Comparison of ENCODE assay signal across 19 cellular contexts in the genomic region with DNA sequence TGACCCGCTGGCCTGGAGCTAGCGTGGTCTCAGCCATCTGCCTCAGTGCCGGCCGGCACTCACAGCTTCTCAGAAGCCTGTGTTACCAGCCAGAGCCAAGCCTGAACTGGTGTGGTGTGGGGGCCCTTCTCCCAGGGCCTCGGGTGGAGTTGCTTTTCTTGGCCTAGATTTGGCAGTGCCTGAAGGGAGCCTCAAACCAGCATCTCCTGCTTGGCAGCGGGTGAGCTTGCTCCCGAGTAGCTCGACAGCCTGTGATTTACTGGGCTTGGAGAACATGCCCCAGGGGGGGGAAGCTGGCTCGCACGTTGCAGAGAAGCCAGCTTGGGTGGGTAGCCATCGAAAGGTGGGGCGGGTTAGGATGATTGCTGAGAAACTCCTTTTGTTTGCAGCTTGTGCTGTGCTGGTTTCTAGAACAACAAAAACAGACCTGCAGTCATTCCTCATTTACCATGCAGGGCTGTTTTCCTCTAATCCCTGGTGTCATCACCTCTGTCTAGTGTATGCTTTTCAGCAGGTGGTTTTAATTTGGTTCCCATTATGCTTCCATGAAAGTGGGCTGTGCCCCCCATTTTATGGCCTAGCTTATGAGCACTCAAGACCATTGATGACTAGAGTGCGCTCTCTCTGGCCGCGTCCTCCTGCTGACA. TPM values are rescaled to one million over a fixed set of nuclear protein-coding genes. Genes with fewer than 3 reads are reported as not detected.
DNase-seq lines count a peak whose midpoint lies in the region; ATAC-seq, FAIRE-seq and TF ChIP-seq lines count a peak whose summit lies in the region.
"Had no signal": no experiment of that assay in that cellular context is flagged by ENCODE, and none has a peak within 500 bp of the region (broad histone marks: within the 10 kb centered on the region; RNA-seq: fewer than 3 reads in every experiment).

No MANE protein-coding gene starts in this region.

- H3K4me3 Mint-ChIP-seq in MCF 10A (ENCODE audit: unreplicated experiment), result no peak overlapping the region
- H3K4me3 Mint-ChIP-seq: activated naive CD8-positive, alpha-beta T cell treated with anti-CD3 and anti-CD28 coated beads, Interleukin-2, amount 10 ng/mL, durations not matched to agents 7 days and 5 days; CD14-positive monocyte had no signal

- no peak for FAIRE-seq in GM12891 (lab: Jason Lieb, UNC)

- H3K36me3 ChIP-seq in NT2/D1 (ENCODE audit: insufficient read depth, insufficient read length, low read length), result peaks cover 43% of the 10 kb centered on the region

- DNase-seq in NCI-H1092 treated with DMSO at 0.1 percent for 48 hours (lab: John Stamatoyannopoulos, UW) (peak; percentile 58), NT2/D1 (ENCODE audit: low read depth, low spot score) (no peak), fibroblast of the conjunctiva (ENCODE audit: low read depth) (peak; percentile 32), MCF 10A (ENCODE audit: unreplicated experiment) (no peak), GM12891 (ENCODE audit: insufficient read length, low spot score) (no peak)
- DNase-seq: activated naive CD8-positive, alpha-beta T cell treated with anti-CD3 and anti-CD28 coated beads, Interleukin-2, amount 10 ng/mL, durations not matched to agents 7 days and 5 days; GF-D8; MG63; midbrain; NCI-H524; SHP77 had no signal

- no TSS peak for BruUV-seq in MCF 10A (replicated peaks; lab: Mats Ljungman, UMichigan)

- peak overlapping the region; percentile 13 for H3K9ac ChIP-seq in NT2/D1 (ENCODE audit: insufficient read length, low read depth)

- POLR2A ChIA-PET in MCF 10A (lab: Yijun Ruan, JAX), result interaction anchor here (0.7 kb wide), 1 partner anchor 1275 kb away, joined by 3 read pairs; no protein-coding TSS in a partner anchor

- no peak for ATAC-seq in HG03139 (IDR thresholded peaks at IDR 0.05; ENCODE audit: unreplicated experiment)
- no peak for ATAC-seq in GM21737 (IDR thresholded peaks at IDR 0.05; ENCODE audit: unreplicated experiment)

- peaks cover 11% of the 10 kb centered on the region for H3K4me1 Mint-ChIP-seq in MCF 10A (ENCODE audit: insufficient read depth, unreplicated experiment)
- H3K4me1 Mint-ChIP-seq: CD14-positive monocyte had no signal

- intact Hi-C loops in MCF 10A (cut with micrococcal nuclease), result no loop called here

- H3K4me1 ChIP-seq in NT2/D1 (ENCODE audit: insufficient read depth, insufficient read length), result peaks cover 15% of the 10 kb centered on the region
- H3K4me1 ChIP-seq: HAP-1 had no signal

- no peak overlapping the region for H3K27ac Mint-ChIP-seq in MCF 10A (ENCODE audit: low read depth, unreplicated experiment)
- H3K27ac Mint-ChIP-seq: activated naive CD8-positive, alpha-beta T cell treated with anti-CD3 and anti-CD28 coated beads, Interleukin-2, amount 10 ng/mL, durations not matched to agents 7 days and 5 days; CD14-positive monocyte had no signal

- no peaks in the 10 kb centered on the region for H3K9me3 ChIP-seq in NT2/D1 (ENCODE audit: insufficient read depth, low read length)
- H3K9me3 ChIP-seq: HAP-1, MG63 had no signal

- TF ChIP-seq POLR2A in GM12891 (IDR thresholded peaks at IDR 0.05; ENCODE audit: low read depth, low read length), result no peak

- H3K9me3 Mint-ChIP-seq in MCF 10A (ENCODE audit: unreplicated experiment), result no peaks in the 10 kb centered on the region
- H3K9me3 Mint-ChIP-seq: activated naive CD8-positive, alpha-beta T cell treated with anti-CD3 and anti-CD28 coated beads, Interleukin-2, amount 10 ng/mL, durations not matched to agents 7 days and 5 days; CD14-positive monocyte had no signal

- no peak overlapping the region for H3K4me3 ChIP-seq in NT2/D1 (ENCODE audit: insufficient read length, low read depth)
- H3K4me3 ChIP-seq in skin epidermis, result no peak overlapping the region
- H3K4me3 ChIP-seq: coronary artery, HAP-1, MG63 had no signal

- no peaks in the 10 kb centered on the region for H3K27me3 ChIP-seq in NT2/D1 (ENCODE audit: insufficient read depth, insufficient read length)
- H3K27me3 ChIP-seq: MG63 had no signal

- no peak for TF ChIP-seq CTCF in MCF 10A (IDR thresholded peaks at IDR 0.05; ENCODE audit: unreplicated experiment)

- CTCF ChIA-PET in MCF 10A (lab: Yijun Ruan, JAX), result interaction anchor here (1.4 kb wide), 1 partner anchor 12 kb away, joined by 4 read pairs; no protein-coding TSS in a partner anchor

- peak overlapping the region in 20 of 21 experiments; percentile 3 to 83 (median 66) for H3K27ac ChIP-seq in skin epidermis
- H3K27ac ChIP-seq: coronary artery had no signal

- no peaks in the 10 kb centered on the region for H3K27me3 Mint-ChIP-seq in MCF 10A (ENCODE audit: insufficient read depth, unreplicated experiment)
- H3K27me3 Mint-ChIP-seq: activated naive CD8-positive, alpha-beta T cell treated with anti-CD3 and anti-CD28 coated beads, Interleukin-2, amount 10 ng/mL, durations not matched to agents 7 days and 5 days had no signal

- peaks cover 33% of the 10 kb centered on the region for H3K36me3 Mint-ChIP-seq in MCF 10A (ENCODE audit: insufficient read depth, unreplicated experiment)

TF ChIP-seq in GM12891, 5 proteins besides CTCF, POLR2A, EP300 and RAD21:
- TF ChIP-seq POU2F2 (IDR thresholded peaks at IDR 0.05; ENCODE audit: low read depth, low read length) (no peak), POLR2AphosphoS5 (IDR thresholded peaks at IDR 0.05; ENCODE audit: low read depth, low read length) (no peak), PAX5 (IDR thresholded peaks at IDR 0.05; ENCODE audit: insufficient read depth, low read length, severe bottlenecking) (no peak), SPI1 (IDR thresholded peaks at IDR 0.05; ENCODE audit: low read depth, low read length) (no peak), TAF1 (IDR thresholded peaks at IDR 0.05; ENCODE audit: low read depth, low read length) (no peak)

RNA-seq across cellular contexts. Expression of a gene that starts 42.2 kb away (rescaled TPM):
- 66.8 and 76.2 TPM in 2 replicates for total RNA-seq in MCF 10A (2022)
- polyA plus RNA-seq in GM12891 (2012; ENCODE audit: low read depth, missing spikeins), result 78.5 TPM

RNA-seq across cellular contexts. Expression of a gene that starts 45.7 kb away (rescaled TPM):
- total RNA-seq in MCF 10A (2022), result 0.14 TPM in 1 of 2 replicates, not detected in the other
- 0.04 TPM for polyA plus RNA-seq in GM12891 (2012; ENCODE audit: low read depth, missing spikeins)
- total RNA-seq: activated naive CD8-positive, alpha-beta T cell treated with anti-CD3 and anti-CD28 coated beads, Interleukin-2, amount 10 ng/mL, durations not matched to agents 7 days and 5 days; fibroblast of lung; subcutaneous adipose tissue had no signal
- polyA plus RNA-seq: CD14-positive monocyte, fibroblast of lung had no signal

RNA-seq across cellular contexts. Expression of a gene that starts 58.7 kb away (rescaled TPM):
- 1.3 and 4.0 TPM in 2 replicates for total RNA-seq in MCF 10A (2022)
- 0.26 TPM for polyA plus RNA-seq in GM12891 (2012; ENCODE audit: low read depth, missing spikeins)
- polyA plus RNA-seq: CD14-positive monocyte had no signal

Comparison
In these comparisons a context has a peak if more than half of its experiments do, and no peak if none do; other contexts are left out.
1. DNase-seq: peak in NCI-H1092 treated with DMSO at 0.1 percent for 48 hours (single experiment) and fibroblast of the conjunctiva (single experiment); none in NT2/D1 (single experiment), MCF 10A (single experiment) and GM12891 (single experiment).